Comparison of ENCODE assay signal across 24 cellular contexts in the genomic region with DNA sequence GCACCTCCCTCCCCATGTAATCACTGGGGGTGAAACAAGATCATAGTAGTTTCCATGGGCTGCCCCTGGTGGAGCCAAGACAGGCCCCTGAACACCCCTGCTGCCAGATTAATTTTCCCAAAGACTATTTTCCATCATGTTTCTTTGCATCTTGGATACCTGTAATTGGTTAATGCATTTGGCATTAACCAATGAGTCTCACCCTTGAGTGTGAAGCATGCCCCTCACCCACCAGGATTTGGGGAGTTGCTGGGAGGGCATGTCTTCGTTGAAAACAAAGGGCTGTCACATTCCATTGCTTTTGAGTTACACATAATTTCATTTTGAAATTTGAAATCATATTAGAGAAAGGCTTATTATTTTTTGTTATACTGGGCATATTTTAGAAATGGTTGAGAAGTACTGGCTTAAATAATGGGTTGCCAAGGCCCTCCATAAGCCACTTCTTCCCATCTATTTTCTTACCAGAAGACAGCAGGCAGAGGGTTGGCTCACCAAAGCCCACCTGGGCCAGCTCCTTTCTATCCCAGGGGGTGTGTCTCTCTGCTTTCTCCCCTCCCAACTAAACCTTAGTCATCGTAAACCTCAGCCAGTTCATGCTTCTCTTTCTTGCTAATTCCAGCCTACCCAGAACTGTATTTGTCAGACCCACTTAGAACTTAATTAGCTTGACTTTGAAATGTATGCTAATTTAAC. TPM values are rescaled to one million over a fixed set of nuclear protein-coding genes. Genes with fewer than 3 reads are reported as not detected.
A peak's percentile ranks its signal among the peaks of the same experiment; 100 is the strongest.
DNase-seq lines count a peak whose midpoint lies in the region; ATAC-seq, FAIRE-seq and TF ChIP-seq lines count a peak whose summit lies in the region.
"Had no signal": no experiment of that assay in that cellular context is flagged by ENCODE, and none has a peak within 500 bp of the region (broad histone marks: within the 10 kb centered on the region; RNA-seq: fewer than 3 reads in every experiment).

No MANE protein-coding gene starts in this region.

- H3K18ac ChIP-seq in IMR-90 (ENCODE audit: low read depth, low read length), result no peak overlapping the region

- H2BK15ac ChIP-seq in IMR-90 (ENCODE audit: low read depth, low read length), result no peak overlapping the region

- H2AFZ ChIP-seq in IMR-90 (replicated peaks; ENCODE audit: low read length, poor library complexity) (no peak overlapping the region), endothelial cell of umbilical vein (ENCODE audit: low read depth, low read length) (no peak overlapping the region), HepG2 (ENCODE audit: low read length) (no peak overlapping the region)
- H2AFZ ChIP-seq: neural progenitor cell had no signal

- no peak for TF ChIP-seq EP300 in HepG2 (IDR thresholded peaks at IDR 0.05; ENCODE audit: low read depth in 2 of 2, low read length in 2 of 2)
- TF ChIP-seq EP300 in HepG2 (CRISPR knock-in tag; IDR thresholded peaks at IDR 0.05; ENCODE audit: borderline replicate concordance), result no peak

- H3K27me3 ChIP-seq in AG04450 (ENCODE audit: control insufficient read depth, insufficient read depth, low read length) (no peaks in the 10 kb centered on the region), IMR-90 (ENCODE audit: control insufficient read depth, insufficient read depth, low read length) (no peaks in the 10 kb centered on the region), endothelial cell of umbilical vein (ENCODE audit: control insufficient read depth in 2 of 2, insufficient read depth in 2 of 2, low read length in 2 of 2) (no peaks in the 10 kb centered on the region), HepG2 (ENCODE audit: control insufficient read depth in 1 of 2, insufficient read depth in 2 of 2, low read length in 2 of 2) (no peaks in the 10 kb centered on the region)
- H3K27me3 ChIP-seq: neural progenitor cell, right atrium auricular region had no signal

- dilution Hi-C loops in IMR-90 (cut with HindIII; ENCODE audit: low sequenced_read_pairs, unreplicated experiment) (no loop called here), endothelial cell of umbilical vein (cut with MboI; ENCODE audit: extremely low pct_ligation_motif_present, low sequenced_read_pairs) (no loop called here)

- H4K5ac ChIP-seq in IMR-90 (ENCODE audit: low read depth, low read length), result no peak overlapping the region

- H3K9me1 ChIP-seq in IMR-90 (ENCODE audit: insufficient read depth, low read length), result peaks cover 2% of the 10 kb centered on the region; the same call in 1 of the 2 replicates
- no peaks in the 10 kb centered on the region for H3K9me1 ChIP-seq in endothelial cell of umbilical vein (replicated peaks; ENCODE audit: control insufficient read depth, extremely low read depth, insufficient read depth, low read length)

- DNase-seq in AG04450 (ENCODE audit: low read depth, low spot score) (no peak), IMR-90 (peak; percentile 33), endothelial cell of umbilical vein (ENCODE audit: low read depth, low spot score) (no peak), HepG2 (ENCODE audit: low spot score) (no peak), NCI-H774 (lab: John Stamatoyannopoulos, UW) (no peak), NCI-H1694 treated with DMSO at 0.1 percent for 48 hours (lab: John Stamatoyannopoulos, UW) (no peak)
- DNase-seq in central memory CD4-positive, alpha-beta T cell, result no peak
- no peak for DNase-seq in activated CD4-positive, alpha-beta T cell treated with anti-CD3 and anti-CD28 coated beads, Interleukin-2, amount 50 U/mL, for 1 hour
- DNase-seq: activated CD4-positive, alpha-beta T cell treated with anti-CD3 and anti-CD28 coated beads for 48 hours; activated effector memory CD4-positive, alpha-beta T cell treated with Interleukin-2 at 50 U/mL for 16 hours; anterior cingulate cortex; caudate nucleus; dermis blood vessel endothelial cell; immature natural killer cell; mesendoderm; NCI-H446 treated with DMSO at 0.1 percent for 48 hours; small intestine; stimulated activated CD4-positive, alpha-beta T cell treated with anti-CD3 and anti-CD28 coated beads, Interleukin-1b, Interleukin-23, amount 100 ng/mL, for 48 hours; T-helper 9 cell; WERI-Rb-1 had no signal

- TF ChIP-seq CTCF in AG04450 (IDR thresholded peaks at IDR 0.05; ENCODE audit: low read depth, low read length) (no peak), IMR-90 (conservative IDR thresholded peaks at IDR 0.05; ENCODE audit: low read depth, low read length) (no peak), endothelial cell of umbilical vein (IDR thresholded peaks at IDR 0.05; ENCODE audit: extremely low read depth in 1 of 2, insufficient read depth in 1 of 2, low read depth in 1 of 2, low read length in 2 of 2) (no peak), HepG2 (CRISPR knock-in tag; IDR thresholded peaks at IDR 0.05) (no peak)

- no peak overlapping the region for H2AK5ac ChIP-seq in IMR-90 (ENCODE audit: low read depth, low read length)

- peaks cover 67% of the 10 kb centered on the region for H3K36me3 ChIP-seq in IMR-90 (ENCODE audit: control insufficient read depth, insufficient read depth, low read length)
- H3K36me3 ChIP-seq in endothelial cell of umbilical vein (ENCODE audit: control insufficient read depth in 2 of 2, extremely low read depth in 1 of 2, insufficient read depth in 2 of 2, low read length in 2 of 2), result peaks cover 49 to 69% of the 10 kb centered on the region in 2 experiments
- H3K36me3 ChIP-seq in HepG2 (replicated peaks in 1 of 2; ENCODE audit: control insufficient read depth in 1 of 2, insufficient read depth in 2 of 2, low read length in 2 of 2), result peaks cover 40 to 79% of the 10 kb centered on the region in 2 experiments
- H3K36me3 ChIP-seq: neural progenitor cell, WERI-Rb-1 had no signal

- no peak overlapping the region for H2BK120ac ChIP-seq in IMR-90 (ENCODE audit: low read depth, low read length)

- FAIRE-seq in endothelial cell of umbilical vein (lab: Jason Lieb, UNC), result no peak
- no peak for FAIRE-seq in HepG2 (lab: Jason Lieb, UNC)
- FAIRE-seq: A204.1, small intestine had no signal

- H3K4me1 ChIP-seq in IMR-90 (ENCODE audit: control insufficient read depth, insufficient read depth, low read length) (peaks cover 1% of the 10 kb centered on the region; the same call in 1 of the 2 replicates), endothelial cell of umbilical vein (ENCODE audit: control insufficient read depth, extremely low read depth, insufficient read depth, low read length) (no peaks in the 10 kb centered on the region), HepG2 (ENCODE audit: insufficient read depth, low read length) (no peaks in the 10 kb centered on the region)
- H3K4me1 ChIP-seq: neural progenitor cell, right atrium auricular region had no signal

- no peak overlapping the region for H2BK20ac ChIP-seq in IMR-90 (ENCODE audit: low read depth, low read length)

- POLR2A ChIA-PET in AG04450 (lab: Yijun Ruan, JAX), result no interaction called here
- POLR2A ChIA-PET in IMR-90 (lab: Charles Lee; ENCODE audit: unreplicated experiment), result interaction anchor here (0.5 kb wide), 1 partner anchor 23 kb away, joined by 10 read pairs; no protein-coding TSS in a partner anchor
- POLR2A ChIA-PET in endothelial cell of umbilical vein (lab: Charles Lee), result no interaction called here
- POLR2A ChIA-PET in HepG2 (lab: Yijun Ruan, JAX), result no interaction called here

- H3K4me3 ChIP-seq in AG04450 (ENCODE audit: low read depth, low read length), result no peak overlapping the region
- no peak overlapping the region for H3K4me3 ChIP-seq in IMR-90 (ENCODE audit: insufficient read depth, low read depth, low read length)
- H3K4me3 ChIP-seq in endothelial cell of umbilical vein (replicated peaks in 1 of 3; ENCODE audit: insufficient read depth in 1 of 3, low read depth in 1 of 3, low read length in 3 of 3), result no peak overlapping the region
- H3K4me3 ChIP-seq in HepG2 (replicated peaks in 1 of 3; ENCODE audit: insufficient read depth in 1 of 3, low read depth in 2 of 3, low read length in 3 of 3), result no peak overlapping the region
- H3K4me3 ChIP-seq: neural progenitor cell, right atrium auricular region, thoracic aorta had no signal

- no CpG with 5 or more reads among the region's 2 CpGs for WGBS in IMR-90 (ENCODE audit: extremely low coverage in 2 of 2, insufficient read length in 1 of 2), 2 experiments
- 95% methylated on average over 2 of the region's 2 CpGs for WGBS in HepG2 (ENCODE audit: low lambda C conversion rate)

- H3K79me2 ChIP-seq in endothelial cell of umbilical vein (ENCODE audit: control insufficient read depth, insufficient read depth, low read length) (no peaks in the 10 kb centered on the region), HepG2 (ENCODE audit: insufficient read depth, low read length) (no peaks in the 10 kb centered on the region)

- no peak overlapping the region for H4K8ac ChIP-seq in IMR-90 (ENCODE audit: low read depth in 2 of 2, low read length in 2 of 2)

- in situ Hi-C loops in IMR-90 (cut with MboI; ENCODE audit: low sequenced_read_pairs), result no loop called here
- in situ Hi-C loops in HepG2 (cut with HindIII; ENCODE audit: extremely low pct_ligation_motif_present, low pct_unique_long_range_greater_than_20kb), result no loop called here

- H2BK5ac ChIP-seq in IMR-90 (ENCODE audit: low read depth, low read length, poor library complexity, severe bottlenecking), result no peak overlapping the region

- H3K14ac ChIP-seq in IMR-90 (replicated peaks; ENCODE audit: low read depth, low read length), result no peak overlapping the region

- H4K20me1 ChIP-seq in IMR-90 (ENCODE audit: insufficient read depth, low read length), result peaks cover 30% of the 10 kb centered on the region
- H4K20me1 ChIP-seq in endothelial cell of umbilical vein (replicated peaks; ENCODE audit: control insufficient read depth, extremely low read depth, insufficient read depth, low read length), result no peaks in the 10 kb centered on the region
- H4K20me1 ChIP-seq in HepG2 (ENCODE audit: insufficient read depth, low read length), result peaks cover 36% of the 10 kb centered on the region

- no peak overlapping the region for H4K91ac ChIP-seq in IMR-90 (ENCODE audit: insufficient read depth, low read depth, low read length)

- H3K9me3 ChIP-seq in AG04450 (ENCODE audit: control insufficient read depth, insufficient read depth, low read length), result no peaks in the 10 kb centered on the region
- no peaks in the 10 kb centered on the region for H3K9me3 ChIP-seq in IMR-90 (ENCODE audit: control insufficient read depth, insufficient read depth, low read length)
- no peaks in the 10 kb centered on the region for H3K9me3 ChIP-seq in endothelial cell of umbilical vein (replicated peaks; ENCODE audit: control insufficient read depth, insufficient read depth, low read length)
- H3K9me3 ChIP-seq in HepG2 (ENCODE audit: low read length), result no peaks in the 10 kb centered on the region
- H3K9me3 ChIP-seq: right atrium auricular region, thoracic aorta had no signal

- intact Hi-C loops in IMR-90 (cut with micrococcal nuclease), result no loop called here
- intact Hi-C loops in endothelial cell of umbilical vein (cut with micrococcal nuclease), result loop anchor here (5.0 kb wide), 1 partner anchor 34 kb away; no protein-coding TSS in a partner anchor
- intact Hi-C loops in HepG2 (cut with micrococcal nuclease; ENCODE audit: unreplicated experiment), result no loop called here

- no peak for TF ChIP-seq RAD21 in IMR-90 (IDR thresholded peaks at IDR 0.05; ENCODE audit: low read length)
- TF ChIP-seq RAD21 in HepG2 (CRISPR knock-in tag; IDR thresholded peaks at IDR 0.05), result no peak

- no peak overlapping the region for H3K23ac ChIP-seq in IMR-90 (ENCODE audit: low read depth, low read length)

- TF ChIP-seq POLR2A in IMR-90 (IDR thresholded peaks at IDR 0.05; ENCODE audit: low read depth, low read length), result no peak
- peak; percentile 35 for TF ChIP-seq POLR2A in endothelial cell of umbilical vein (IDR thresholded peaks at IDR 0.05; ENCODE audit: low read depth, low read length)
- TF ChIP-seq POLR2A in HepG2 (IDR thresholded peaks at IDR 0.05; ENCODE audit: insufficient read depth in 1 of 2, low read depth in 2 of 2, low read length in 2 of 2), result peak; percentile 33 to 40; a peak in 2 of 4 replicates

- peaks cover 8 to 25% of the 10 kb centered on the region in 2 experiments; a peak in 3 of 4 replicates for H3K79me1 ChIP-seq in IMR-90 (ENCODE audit: low read depth in 1 of 2, low read length in 2 of 2)

- no peak overlapping the region for H3K4ac ChIP-seq in IMR-90 (ENCODE audit: low read depth, low read length)

- CTCF ChIA-PET in AG04450 (lab: Charles Lee) (interaction anchor here (1.3 kb wide), 1 partner anchor 13 kb away, joined by 4 read pairs; no protein-coding TSS in a partner anchor), IMR-90 (lab: Yijun Ruan, JAX) (interaction anchor here (0.7 kb wide), 1 partner anchor 39 kb away, joined by 3 read pairs; no protein-coding TSS in a partner anchor), endothelial cell of umbilical vein (lab: Charles Lee) (no interaction called here), HepG2 (lab: Yijun Ruan, JAX; ENCODE audit: low intra/inter-chr PET ratio, low total read pairs) (no interaction called here)

- ATAC-seq in IMR-90 (ENCODE audit: low read depth) (no peak), HepG2 (peak; percentile 5)

- H3K9ac ChIP-seq in IMR-90 (ENCODE audit: low read depth, low read length) (no peak overlapping the region), endothelial cell of umbilical vein (replicated peaks; ENCODE audit: extremely low read depth, insufficient read depth, low read length) (no peak overlapping the region), HepG2 (ENCODE audit: insufficient read depth, low read depth, low read length) (no peak overlapping the region)
- H3K9ac ChIP-seq: neural progenitor cell had no signal

- peak overlapping the region; percentile 31 for H3K27ac ChIP-seq in AG04450 (ENCODE audit: low read depth, low read length)
- H3K27ac ChIP-seq in IMR-90 (ENCODE audit: insufficient read depth, low read length), result no peak overlapping the region
- no peak overlapping the region for H3K27ac ChIP-seq in endothelial cell of umbilical vein (ENCODE audit: insufficient read depth, low read depth, low read length)
- H3K27ac ChIP-seq in HepG2 (ENCODE audit: extremely low read length, insufficient read depth, low read length), result peak overlapping the region; percentile 28
- H3K27ac ChIP-seq: neural progenitor cell, right atrium auricular region, thoracic aorta, WERI-Rb-1 had no signal

- H3K56ac ChIP-seq in IMR-90 (ENCODE audit: extremely low read depth, insufficient read depth, low read length), result no peak overlapping the region

- H3K4me2 ChIP-seq in IMR-90 (ENCODE audit: low read depth, low read length), result no peak overlapping the region
- no peak overlapping the region for H3K4me2 ChIP-seq in endothelial cell of umbilical vein (ENCODE audit: insufficient read depth, low read length)
- H3K4me2 ChIP-seq in HepG2 (ENCODE audit: low read depth, low read length), result no peak overlapping the region
- H3K4me2 ChIP-seq: neural progenitor cell had no signal

- no TSS peak for BruUV-seq in IMR-90 (replicated peaks; lab: Mats Ljungman, UMichigan)
- no TSS peak for BruUV-seq in endothelial cell of umbilical vein (replicated peaks; lab: Mats Ljungman, UMichigan)
- no TSS peak for BruUV-seq in HepG2 (replicated peaks; lab: Mats Ljungman, UMichigan)

- H2AK9ac ChIP-seq in IMR-90 (replicated peaks; ENCODE audit: low read depth, low read length, poor library complexity), result no peak overlapping the region

RNA-seq across cellular contexts. Expression of gene ATIC, which starts 51.8 kb away (rescaled TPM):
- polyA plus RNA-seq in AG04450 (2011; rRNA removed) (114 TPM in 2 replicates), IMR-90 (2012; rRNA removed) (96.8 and 101 TPM in 2 replicates), endothelial cell of umbilical vein (23.8 and 29.5 TPM in 2 replicates), HepG2 (2011; rRNA removed) (140 and 146 TPM in 2 replicates)
- polyA minus RNA-seq in AG04450 (2011; rRNA and poly(A)+ RNA removed), result 128 and 139 TPM in 2 replicates
- total RNA-seq in IMR-90 (2012; rRNA removed) (29.4 and 30.5 TPM in 2 replicates), endothelial cell of umbilical vein (73.9 and 80.2 TPM in 2 replicates), HepG2 (2016; rRNA removed; fragmentation: Illumina TruSeq; extraction: Trizol) (89.8 and 276 TPM in 2 replicates)
- 29.6 and 76.9 TPM in 2 replicates for polyA plus RNA-seq in IMR-90 (2012; cell fraction: cytosol; rRNA removed)
- polyA plus RNA-seq in IMR-90 (2012; cell fraction: nucleus; rRNA removed; ENCODE audit: low replicate concordance), result 20.5 and 94.2 TPM in 2 replicates
- polyA plus RNA-seq in endothelial cell of umbilical vein (2011; cell fraction: cytosol; rRNA removed), result 44.5 and 56.5 TPM in 2 replicates
- polyA plus RNA-seq in endothelial cell of umbilical vein (2011; cell fraction: nucleus; rRNA removed), result 61.3 and 77.8 TPM in 2 replicates
- polyA plus RNA-seq in endothelial cell of umbilical vein (2012), result 115 and 144 TPM in 2 replicates
- 56.8 and 59.9 TPM in 2 replicates for polyA minus RNA-seq in endothelial cell of umbilical vein
- 95.6 TPM for polyA minus RNA-seq in endothelial cell of umbilical vein (2011; cell fraction: cytosol; rRNA and poly(A)+ RNA removed)
- 23.1 and 32.7 TPM in 2 replicates for polyA minus RNA-seq in endothelial cell of umbilical vein (2011; cell fraction: nucleus; rRNA and poly(A)+ RNA removed)
- 41.3 and 50.0 TPM in 2 replicates for total RNA-seq in HepG2 (2016; cell fraction: cytosol; rRNA removed; fragmentation: Illumina TruSeq; extraction: Trizol; ENCODE audit: low read depth)
- 74.0 and 293 TPM in 2 replicates for total RNA-seq in HepG2 (2016; cell fraction: insoluble cytoplasmic fraction; rRNA removed; fragmentation: Illumina TruSeq; extraction: Trizol)
- total RNA-seq in HepG2 (2016; cell fraction: membrane; rRNA removed; fragmentation: Illumina TruSeq; extraction: Trizol), result 89.3 and 106 TPM in 2 replicates
- total RNA-seq in HepG2 (2016; cell fraction: nucleus; rRNA removed; fragmentation: Illumina TruSeq; extraction: Trizol), result 158 and 178 TPM in 2 replicates
- polyA plus RNA-seq in HepG2 (2011; cell fraction: cytosol; rRNA removed), result 118 and 158 TPM in 2 replicates
- polyA plus RNA-seq in HepG2 (2011; cell fraction: nucleus; rRNA removed), result 146 and 172 TPM in 2 replicates
- polyA plus RNA-seq in HepG2 (2012), result 332 and 337 TPM in 2 replicates
- 84.7 and 87.1 TPM in 2 replicates for polyA plus RNA-seq in HepG2 (2016; cell fraction: cytosol; fragmentation: Illumina TruSeq; extraction: Trizol; ENCODE audit: low read depth)
- polyA plus RNA-seq in HepG2 (2016; cell fraction: insoluble cytoplasmic fraction; fragmentation: Illumina TruSeq; extraction: Trizol; ENCODE audit: low read depth), result 500 and 505 TPM in 2 replicates
- 128 and 133 TPM in 2 replicates for polyA plus RNA-seq in HepG2 (2016; cell fraction: membrane; fragmentation: Illumina TruSeq; extraction: Trizol; ENCODE audit: low read depth)
- polyA plus RNA-seq in HepG2 (2016; cell fraction: nucleus; fragmentation: Illumina TruSeq; extraction: Trizol; ENCODE audit: insufficient read depth, low read depth), result 347 and 358 TPM in 2 replicates
- polyA minus RNA-seq in HepG2 (2011; rRNA and poly(A)+ RNA removed; ENCODE audit: low replicate concordance), result 138 and 191 TPM in 2 replicates
- polyA minus RNA-seq in HepG2 (2011; cell fraction: cytosol; rRNA and poly(A)+ RNA removed), result 177 and 194 TPM in 2 replicates
- 127 and 162 TPM in 2 replicates for polyA minus RNA-seq in HepG2 (2011; cell fraction: nucleus; rRNA and poly(A)+ RNA removed)

Comparison
In these comparisons a context has a peak if more than half of its experiments do, and no peak if none do; other contexts are left out.
1. H3K27ac ChIP-seq: peak in AG04450 (single experiment) and HepG2 (single experiment); none in IMR-90 (single experiment) and endothelial cell of umbilical vein (single experiment).
2. CTCF ChIA-PET loops: an anchor here in AG04450 (1.3 kb wide) and IMR-90 (0.7 kb wide); none called in endothelial cell of umbilical vein and HepG2.